In the genomic region with DNA sequence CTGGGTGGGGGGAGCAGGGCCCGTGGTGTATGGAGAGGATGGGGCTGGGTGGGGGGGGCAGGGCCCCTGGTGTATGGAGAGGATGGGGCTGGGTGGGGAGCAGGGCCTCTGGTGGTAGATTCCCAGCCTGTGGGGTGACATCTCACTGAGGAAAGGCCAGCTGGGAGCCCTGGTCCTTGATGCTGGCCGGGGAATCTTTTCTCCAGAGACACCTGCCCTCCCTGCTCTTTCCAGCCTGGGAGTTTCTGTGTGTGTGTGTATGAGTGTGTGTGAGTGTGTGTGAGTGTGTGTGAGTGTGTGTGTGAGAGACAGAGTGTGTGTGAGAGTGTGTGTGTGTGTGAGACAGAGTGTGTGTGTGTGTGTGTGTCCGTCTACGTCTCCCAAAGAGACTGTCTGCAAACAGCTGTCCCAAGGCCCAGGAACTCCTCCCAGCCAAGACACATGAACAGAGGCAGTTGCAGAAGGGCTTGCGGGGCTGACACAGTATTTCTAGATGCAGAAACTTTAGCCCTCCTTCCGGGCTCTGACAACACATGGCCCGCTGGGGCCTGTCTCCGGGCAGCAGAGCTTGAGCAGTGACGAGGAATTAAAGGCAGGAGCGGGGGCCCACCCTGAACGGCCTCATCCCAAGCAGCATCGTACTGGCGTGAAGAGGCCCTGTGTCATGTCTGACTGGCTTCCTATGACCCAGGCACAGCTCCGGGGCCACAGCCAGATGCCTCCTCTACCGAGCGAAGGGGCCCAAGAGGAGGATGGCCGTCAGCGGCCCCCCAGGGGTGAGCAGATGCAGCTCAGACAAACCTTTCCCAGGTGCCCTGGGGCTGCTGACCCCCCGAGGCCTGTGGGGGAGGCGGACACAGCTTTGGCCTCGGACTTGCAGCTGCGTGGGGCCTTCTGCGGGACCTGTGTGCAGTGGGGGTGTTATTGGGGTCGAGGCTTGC, we compare ENCODE assay signal across 19 cellular contexts. TPM values are rescaled to one million over a fixed set of nuclear protein-coding genes. Genes with fewer than 3 reads are reported as not detected.
A peak's percentile ranks its signal among the peaks of the same experiment; 100 is the strongest.
DNase-seq lines count a peak whose midpoint lies in the region; ATAC-seq, FAIRE-seq and TF ChIP-seq lines count a peak whose summit lies in the region.
"Had no signal": no experiment of that assay in that cellular context is flagged by ENCODE, and none has a peak within 500 bp of the region (broad histone marks: within the 10 kb centered on the region; RNA-seq: fewer than 3 reads in every experiment).

No MANE protein-coding gene starts in this region.

- no peaks in the 10 kb centered on the region for H3K27me3 ChIP-seq in liver (ENCODE audit: control insufficient read depth in 4 of 4, insufficient read depth in 4 of 4, low read length in 3 of 4)
- no peaks in the 10 kb centered on the region for H3K27me3 ChIP-seq in right lobe of liver
- no peaks in the 10 kb centered on the region for H3K27me3 ChIP-seq in neural progenitor cell
- H3K27me3 ChIP-seq: SJSA1 had no signal

- H3K9me3 ChIP-seq in liver (ENCODE audit: control insufficient read depth in 4 of 4, low read length in 3 of 4) (no peaks in the 10 kb centered on the region), right lobe of liver (no peaks in the 10 kb centered on the region), neural progenitor cell (ENCODE audit: low read depth) (no peaks in the 10 kb centered on the region)

- no peak overlapping the region for H2AFZ ChIP-seq in neural progenitor cell (replicated peaks)

- DNase-seq in right lobe of liver (no peak), Right ventricle myocardium superior (peak; percentile 74), neural progenitor cell (ENCODE audit: low spot score) (no peak), urothelium cell line (ENCODE audit: low spot score) (no peak), NCI-H774 (lab: John Stamatoyannopoulos, UW) (no peak), NCI-H1694 treated with DMSO at 0.1 percent for 48 hours (lab: John Stamatoyannopoulos, UW) (no peak)
- no peak for DNase-seq in effector memory CD8-positive, alpha-beta T cell
- DNase-seq: activated CD4-positive, alpha-beta T cell treated with anti-CD3 and anti-CD28 coated beads for 48 hours; activated naive CD8-positive, alpha-beta T cell treated with anti-CD3 and anti-CD28 coated beads, Interleukin-2, amount 10 ng/mL, durations not matched to agents 7 days and 5 days; CD4-positive, alpha-beta memory T cell; Karpas-422; natural killer cell; NCI-H1436; NCI-H226 had no signal

- no peaks in the 10 kb centered on the region for H3K79me2 ChIP-seq in neural progenitor cell (ENCODE audit: low read depth)

- peaks cover 0 to 7% (median 3%) of the 10 kb centered on the region in 4 donors for H3K36me3 ChIP-seq in liver (ENCODE audit: control insufficient read depth in 4 of 4, insufficient read depth in 3 of 4, low read depth in 1 of 4, low read length in 3 of 4)
- peaks cover 0 to 11% (median 2%) of the 10 kb centered on the region in 4 donors for H3K36me3 ChIP-seq in right lobe of liver
- H3K36me3 ChIP-seq in neural progenitor cell: no peaks in the 10 kb centered on the region
- H3K36me3 ChIP-seq: SJSA1 had no signal

- TF ChIP-seq RAD21 in liver (IDR thresholded peaks at IDR 0.05): no peak

- no peaks in the 10 kb centered on the region for H4K20me1 ChIP-seq in neural progenitor cell (ENCODE audit: low read depth)

- peaks cover 15% of the 10 kb centered on the region for H3K36me3 Mint-ChIP-seq in neural progenitor cell
- no peaks in the 10 kb centered on the region for H3K36me3 Mint-ChIP-seq in effector memory CD8-positive, alpha-beta T cell (ENCODE audit: insufficient read depth)
- H3K36me3 Mint-ChIP-seq: activated naive CD8-positive, alpha-beta T cell treated with anti-CD3 and anti-CD28 coated beads, Interleukin-2, amount 10 ng/mL, durations not matched to agents 7 days and 5 days; CD4-positive, alpha-beta memory T cell; natural killer cell had no signal

- H3K4me2 ChIP-seq in neural progenitor cell: no peak overlapping the region

- H3K4me3 ChIP-seq in liver (ENCODE audit: low read depth in 1 of 3, low read length in 3 of 3) (no peak overlapping the region), right lobe of liver (no peak overlapping the region), neural progenitor cell (no peak overlapping the region)
- H3K4me3 ChIP-seq: SJSA1 had no signal

- H3K4me3 Mint-ChIP-seq in neural progenitor cell: no peak overlapping the region
- H3K4me3 Mint-ChIP-seq in effector memory CD8-positive, alpha-beta T cell: no peak overlapping the region
- H3K4me3 Mint-ChIP-seq: activated naive CD8-positive, alpha-beta T cell treated with anti-CD3 and anti-CD28 coated beads, Interleukin-2, amount 10 ng/mL, durations not matched to agents 7 days and 5 days; CD4-positive, alpha-beta memory T cell; natural killer cell had no signal

- H3F3A ChIP-seq in neural progenitor cell (ENCODE audit: low read depth): no peaks in the 10 kb centered on the region

- peaks cover 23 to 61% (median 39%) of the 10 kb centered on the region in 4 donors for H3K4me1 ChIP-seq in liver (ENCODE audit: control insufficient read depth in 4 of 4, insufficient read depth in 4 of 4, low read length in 3 of 4)
- H3K4me1 ChIP-seq in right lobe of liver: peaks cover 0 to 54% (median 15%) of the 10 kb centered on the region in 4 donors
- H3K4me1 ChIP-seq in neural progenitor cell: no peaks in the 10 kb centered on the region

- TF ChIP-seq CTCF in liver (IDR thresholded peaks at IDR 0.05; ENCODE audit: low read depth, low read length, missing input control) (no peak), right lobe of liver (IDR thresholded peaks at IDR 0.05) (no peak), neural progenitor cell (IDR thresholded peaks at IDR 0.05) (no peak)

- H3K27me3 Mint-ChIP-seq in neural progenitor cell (ENCODE audit: insufficient read depth, low read depth): peaks cover 11% of the 10 kb centered on the region
- H3K27me3 Mint-ChIP-seq in effector memory CD8-positive, alpha-beta T cell: no peaks in the 10 kb centered on the region
- H3K27me3 Mint-ChIP-seq: activated naive CD8-positive, alpha-beta T cell treated with anti-CD3 and anti-CD28 coated beads, Interleukin-2, amount 10 ng/mL, durations not matched to agents 7 days and 5 days had no signal

- H3K9me3 Mint-ChIP-seq in neural progenitor cell: peaks cover 8% of the 10 kb centered on the region
- H3K9me3 Mint-ChIP-seq in effector memory CD8-positive, alpha-beta T cell: no peaks in the 10 kb centered on the region
- H3K9me3 Mint-ChIP-seq: activated naive CD8-positive, alpha-beta T cell treated with anti-CD3 and anti-CD28 coated beads, Interleukin-2, amount 10 ng/mL, durations not matched to agents 7 days and 5 days; CD4-positive, alpha-beta memory T cell; natural killer cell had no signal

- intact Hi-C loops in right lobe of liver (cut with DNase I) (no loop called here), Right ventricle myocardium superior (cut with DNase I) (no loop called here)

- TF ChIP-seq POLR2A in right lobe of liver (IDR thresholded peaks at IDR 0.05): no peak

- ATAC-seq in right lobe of liver: no peak
- ATAC-seq in Right ventricle myocardium superior (ENCODE audit: poor library complexity): peak; percentile 81
- ATAC-seq in effector memory CD8-positive, alpha-beta T cell (replicated peaks): no peak
- ATAC-seq: left lobe of liver, natural killer cell had no signal

- H3K9ac ChIP-seq in liver (ENCODE audit: low read depth in 1 of 2, low read length in 2 of 2): no peak overlapping the region
- no peak overlapping the region for H3K9ac ChIP-seq in neural progenitor cell

- H3K27ac ChIP-seq in liver (ENCODE audit: low read depth in 1 of 2, low read length in 2 of 2): peak overlapping the region; percentile 20 to 91
- peak overlapping the region in 1 of 3 donors; percentile 89 for H3K27ac ChIP-seq in right lobe of liver
- no peak overlapping the region for H3K27ac ChIP-seq in neural progenitor cell
- H3K27ac ChIP-seq: SJSA1 had no signal

- peaks cover 19% of the 10 kb centered on the region for H3K4me1 Mint-ChIP-seq in neural progenitor cell
- no peaks in the 10 kb centered on the region for H3K4me1 Mint-ChIP-seq in effector memory CD8-positive, alpha-beta T cell (ENCODE audit: low read depth in 2 of 2)
- H3K4me1 Mint-ChIP-seq: activated naive CD8-positive, alpha-beta T cell treated with anti-CD3 and anti-CD28 coated beads, Interleukin-2, amount 10 ng/mL, durations not matched to agents 7 days and 5 days; CD4-positive, alpha-beta memory T cell; natural killer cell had no signal

- peak overlapping the region; percentile 62 for H3K27ac Mint-ChIP-seq in neural progenitor cell
- H3K27ac Mint-ChIP-seq in effector memory CD8-positive, alpha-beta T cell: no peak overlapping the region
- H3K27ac Mint-ChIP-seq: activated naive CD8-positive, alpha-beta T cell treated with anti-CD3 and anti-CD28 coated beads, Interleukin-2, amount 10 ng/mL, durations not matched to agents 7 days and 5 days; CD4-positive, alpha-beta memory T cell; natural killer cell had no signal

- peak; percentile 84 for FAIRE-seq in urothelium cell line (lab: Jason Lieb, UNC)
- FAIRE-seq: A204.1, colon had no signal

- 86% methylated on average over 24 of the region's 24 CpGs for WGBS in liver
- 71% methylated on average over 1 of the region's 24 CpGs for WGBS in right lobe of liver (ENCODE audit: insufficient coverage, low coverage, low lambda C conversion rate, missing lambda C conversion rate)

TF ChIP-seq in liver, 16 proteins besides CTCF, POLR2A, EP300 and RAD21 (continues in another document):
- no peak for TF ChIP-seq FOXA2 (IDR thresholded peaks at IDR 0.05)
- TF ChIP-seq HNF4G (IDR thresholded peaks at IDR 0.05): no peak
- TF ChIP-seq, protein P1, sequence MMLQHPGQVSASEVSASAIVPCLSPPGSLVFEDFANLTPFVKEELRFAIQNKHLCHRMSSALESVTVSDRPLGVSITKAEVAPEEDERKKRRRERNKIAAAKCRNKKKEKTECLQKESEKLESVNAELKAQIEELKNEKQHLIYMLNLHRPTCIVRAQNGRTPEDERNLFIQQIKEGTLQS (IDR thresholded peaks at IDR 0.05): no peak
- TF ChIP-seq, protein P2, sequence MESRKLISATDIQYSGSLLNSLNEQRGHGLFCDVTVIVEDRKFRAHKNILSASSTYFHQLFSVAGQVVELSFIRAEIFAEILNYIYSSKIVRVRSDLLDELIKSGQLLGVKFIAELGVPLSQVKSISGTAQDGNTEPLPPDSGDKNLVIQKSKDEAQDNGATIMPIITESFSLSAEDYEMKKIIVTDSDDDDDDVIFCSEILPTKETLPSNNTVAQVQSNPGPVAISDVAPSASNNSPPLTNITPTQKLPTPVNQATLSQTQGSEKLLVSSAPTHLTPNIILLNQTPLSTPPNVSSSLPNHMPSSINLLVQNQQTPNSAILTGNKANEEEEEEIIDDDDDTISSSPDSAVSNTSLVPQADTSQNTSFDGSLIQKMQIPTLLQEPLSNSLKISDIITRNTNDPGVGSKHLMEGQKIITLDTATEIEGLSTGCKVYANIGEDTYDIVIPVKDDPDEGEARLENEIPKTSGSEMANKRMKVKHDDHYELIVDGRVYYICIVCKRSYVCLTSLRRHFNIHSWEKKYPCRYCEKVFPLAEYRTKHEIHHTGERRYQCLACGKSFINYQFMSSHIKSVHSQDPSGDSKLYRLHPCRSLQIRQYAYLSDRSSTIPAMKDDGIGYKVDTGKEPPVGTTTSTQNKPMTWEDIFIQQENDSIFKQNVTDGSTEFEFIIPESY (IDR thresholded peaks at IDR 0.05): no peak
- TF ChIP-seq EGR1 (IDR thresholded peaks at IDR 0.05; ENCODE audit: low read depth in 2 of 2): no peak

RNA-seq across cellular contexts. Expression of a gene that starts 24.3 kb away (rescaled TPM):
- total RNA-seq in liver (10 to 100 TPM; 13.4 to 31.7 TPM), right lobe of liver (10 to 100 TPM; 32.1 to 73.8 (median 57.3) TPM), Right ventricle myocardium superior (23.4 TPM), neural progenitor cell (ENCODE audit: low replicate concordance) (3.8 and 4.7 TPM in 2 replicates)
- polyA plus RNA-seq in liver: 10 to 100 TPM; 31.3 to 40.4 TPM
- polyA plus RNA-seq: CD4-positive, alpha-beta memory T cell had no signal
